ENCODE assay signal across 1 cellular context in the genomic region with DNA sequence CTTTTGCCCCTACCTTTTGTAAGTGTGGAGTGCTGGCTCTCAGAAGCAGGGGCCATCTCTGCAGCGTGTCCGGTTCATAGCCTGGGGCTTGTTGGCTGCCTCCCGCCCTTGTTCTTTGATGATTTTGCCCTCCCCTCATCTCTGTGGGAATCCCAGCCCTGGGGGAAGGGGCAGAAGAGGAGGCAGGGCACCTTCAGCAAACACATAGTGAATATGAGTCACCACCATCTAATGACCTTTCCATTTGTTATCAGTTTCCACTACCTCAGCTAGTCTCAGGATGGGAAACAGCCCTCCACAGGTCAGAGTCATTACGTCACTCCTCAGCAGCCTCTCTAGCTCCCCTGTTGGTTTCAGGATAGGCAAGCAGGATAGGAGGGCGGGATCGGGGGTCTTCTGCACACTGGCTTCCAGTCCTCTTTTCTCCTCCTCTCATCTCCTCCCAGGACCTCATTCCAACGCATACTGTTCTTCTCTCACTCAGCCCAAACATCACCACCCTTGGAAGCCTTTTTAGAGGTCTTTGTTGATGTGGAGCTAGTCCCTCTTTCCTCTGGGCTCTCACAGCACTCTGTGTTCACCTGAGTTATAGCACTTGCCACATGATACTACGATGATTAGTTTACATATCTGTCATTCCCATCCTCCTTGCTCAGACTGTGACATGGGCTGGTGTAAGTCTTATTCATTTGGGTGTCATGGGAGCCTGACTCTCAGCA.
A peak's percentile ranks its signal among the peaks of the same experiment; 100 is the strongest.
TF ChIP-seq lines count a peak whose summit lies in the region.

No MANE protein-coding gene starts in this region.

TF ChIP-seq in HepG2, 621 proteins besides CTCF, POLR2A, EP300 and RAD21 (continued from another document and continues in another):
- TF ChIP-seq, protein P1, sequence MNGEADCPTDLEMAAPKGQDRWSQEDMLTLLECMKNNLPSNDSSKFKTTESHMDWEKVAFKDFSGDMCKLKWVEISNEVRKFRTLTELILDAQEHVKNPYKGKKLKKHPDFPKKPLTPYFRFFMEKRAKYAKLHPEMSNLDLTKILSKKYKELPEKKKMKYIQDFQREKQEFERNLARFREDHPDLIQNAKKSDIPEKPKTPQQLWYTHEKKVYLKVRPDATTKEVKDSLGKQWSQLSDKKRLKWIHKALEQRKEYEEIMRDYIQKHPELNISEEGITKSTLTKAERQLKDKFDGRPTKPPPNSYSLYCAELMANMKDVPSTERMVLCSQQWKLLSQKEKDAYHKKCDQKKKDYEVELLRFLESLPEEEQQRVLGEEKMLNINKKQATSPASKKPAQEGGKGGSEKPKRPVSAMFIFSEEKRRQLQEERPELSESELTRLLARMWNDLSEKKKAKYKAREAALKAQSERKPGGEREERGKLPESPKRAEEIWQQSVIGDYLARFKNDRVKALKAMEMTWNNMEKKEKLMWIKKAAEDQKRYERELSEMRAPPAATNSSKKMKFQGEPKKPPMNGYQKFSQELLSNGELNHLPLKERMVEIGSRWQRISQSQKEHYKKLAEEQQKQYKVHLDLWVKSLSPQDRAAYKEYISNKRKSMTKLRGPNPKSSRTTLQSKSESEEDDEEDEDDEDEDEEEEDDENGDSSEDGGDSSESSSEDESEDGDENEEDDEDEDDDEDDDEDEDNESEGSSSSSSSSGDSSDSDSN (CRISPR knock-in tag; IDR thresholded peaks at IDR 0.05) = no peak
- no peak for TF ChIP-seq FOXP1 (IDR thresholded peaks at IDR 0.05)
- TF ChIP-seq FOXP1 (CRISPR knock-in tag; IDR thresholded peaks at IDR 0.05) = peak; percentile 65
- no peak for TF ChIP-seq ATAD3A (CRISPR knock-in tag; IDR thresholded peaks at IDR 0.05)
- no peak for TF ChIP-seq JARID2 (CRISPR knock-in tag; IDR thresholded peaks at IDR 0.05; ENCODE audit: insufficient replicate concordance)
- TF ChIP-seq, protein P2, sequence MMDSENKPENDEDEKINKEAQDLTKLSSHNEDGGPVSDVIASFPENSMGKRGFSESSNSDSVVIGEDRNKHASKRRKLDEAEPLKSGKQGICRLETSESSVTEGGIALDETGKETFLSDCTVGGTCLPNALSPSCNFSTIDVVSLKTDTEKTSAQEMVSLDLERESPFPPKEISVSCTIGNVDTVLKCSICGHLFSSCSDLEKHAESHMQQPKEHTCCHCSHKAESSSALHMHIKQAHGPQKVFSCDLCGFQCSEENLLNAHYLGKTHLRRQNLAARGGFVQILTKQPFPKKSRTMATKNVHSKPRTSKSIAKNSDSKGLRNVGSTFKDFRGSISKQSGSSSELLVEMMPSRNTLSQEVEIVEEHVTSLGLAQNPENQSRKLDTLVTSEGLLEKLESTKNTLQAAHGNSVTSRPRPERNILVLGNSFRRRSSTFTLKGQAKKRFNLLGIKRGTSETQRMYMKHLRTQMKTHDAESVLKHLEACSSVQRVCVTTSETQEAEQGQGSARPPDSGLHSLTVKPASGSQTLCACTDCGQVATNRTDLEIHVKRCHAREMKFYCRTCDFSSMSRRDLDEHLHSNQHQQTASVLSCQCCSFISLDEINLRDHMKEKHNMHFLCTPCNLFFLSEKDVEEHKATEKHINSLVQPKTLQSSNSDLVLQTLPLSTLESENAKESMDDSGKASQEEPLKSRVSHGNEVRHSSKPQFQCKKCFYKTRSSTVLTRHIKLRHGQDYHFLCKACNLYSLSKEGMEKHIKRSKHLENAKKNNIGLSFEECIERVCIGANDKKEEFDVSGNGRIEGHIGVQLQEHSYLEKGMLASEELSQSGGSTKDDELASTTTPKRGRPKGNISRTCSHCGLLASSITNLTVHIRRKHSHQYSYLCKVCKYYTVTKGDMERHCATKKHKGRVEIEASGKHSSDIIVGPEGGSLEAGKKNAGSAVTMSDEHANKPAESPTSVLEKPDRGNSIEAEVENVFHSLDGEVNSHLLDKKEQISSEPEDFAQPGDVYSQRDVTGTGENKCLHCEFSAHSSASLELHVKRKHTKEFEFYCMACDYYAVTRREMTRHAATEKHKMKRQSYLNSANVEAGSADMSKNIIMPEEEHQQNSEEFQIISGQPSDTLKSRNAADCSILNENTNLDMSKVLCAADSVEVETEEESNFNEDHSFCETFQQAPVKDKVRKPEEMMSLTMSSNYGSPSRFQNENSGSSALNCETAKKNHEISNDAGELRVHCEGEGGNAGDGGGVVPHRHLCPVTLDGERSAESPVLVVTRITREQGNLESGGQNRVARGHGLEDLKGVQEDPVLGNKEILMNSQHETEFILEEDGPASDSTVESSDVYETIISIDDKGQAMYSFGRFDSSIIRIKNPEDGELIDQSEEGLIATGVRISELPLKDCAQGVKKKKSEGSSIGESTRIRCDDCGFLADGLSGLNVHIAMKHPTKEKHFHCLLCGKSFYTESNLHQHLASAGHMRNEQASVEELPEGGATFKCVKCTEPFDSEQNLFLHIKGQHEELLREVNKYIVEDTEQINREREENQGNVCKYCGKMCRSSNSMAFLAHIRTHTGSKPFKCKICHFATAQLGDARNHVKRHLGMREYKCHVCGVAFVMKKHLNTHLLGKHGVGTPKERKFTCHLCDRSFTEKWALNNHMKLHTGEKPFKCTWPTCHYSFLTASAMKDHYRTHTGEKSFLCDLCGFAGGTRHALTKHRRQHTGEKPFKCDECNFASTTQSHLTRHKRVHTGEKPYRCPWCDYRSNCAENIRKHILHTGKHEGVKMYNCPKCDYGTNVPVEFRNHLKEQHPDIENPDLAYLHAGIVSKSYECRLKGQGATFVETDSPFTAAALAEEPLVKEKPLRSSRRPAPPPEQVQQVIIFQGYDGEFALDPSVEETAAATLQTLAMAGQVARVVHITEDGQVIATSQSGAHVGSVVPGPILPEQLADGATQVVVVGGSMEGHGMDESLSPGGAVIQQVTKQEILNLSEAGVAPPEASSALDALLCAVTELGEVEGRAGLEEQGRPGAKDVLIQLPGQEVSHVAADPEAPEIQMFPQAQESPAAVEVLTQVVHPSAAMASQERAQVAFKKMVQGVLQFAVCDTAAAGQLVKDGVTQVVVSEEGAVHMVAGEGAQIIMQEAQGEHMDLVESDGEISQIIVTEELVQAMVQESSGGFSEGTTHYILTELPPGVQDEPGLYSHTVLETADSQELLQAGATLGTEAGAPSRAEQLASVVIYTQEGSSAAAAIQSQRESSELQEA (CRISPR knock-in tag; IDR thresholded peaks at IDR 0.05; ENCODE audit: not compliant biosample characterization) = no peak
- no peak for TF ChIP-seq NBN (conservative IDR thresholded peaks at IDR 0.05)
- no peak for TF ChIP-seq NR1H2 (CRISPR knock-in tag; IDR thresholded peaks at IDR 0.05; ENCODE audit: borderline replicate concordance, low read depth)
- TF ChIP-seq ZNF883 (CRISPR knock-in tag; IDR thresholded peaks at IDR 0.05; ENCODE audit: not compliant biosample characterization) = no peak
- TF ChIP-seq ZNF530 (CRISPR knock-in tag; IDR thresholded peaks at IDR 0.05; ENCODE audit: low read depth) = no peak
- TF ChIP-seq CEBPB (IDR thresholded peaks at IDR 0.05; ENCODE audit: borderline replicate concordance, low read depth, low read length) = peak; percentile 71; the same call in 1 of the 2 replicates
- TF ChIP-seq ZNF510 (CRISPR knock-in tag; IDR thresholded peaks at IDR 0.05; ENCODE audit: low read depth) = no peak
- TF ChIP-seq MYNN (CRISPR knock-in tag; IDR thresholded peaks at IDR 0.05; ENCODE audit: low read depth) = no peak
- TF ChIP-seq NFE2 (CRISPR knock-in tag; IDR thresholded peaks at IDR 0.05) = no peak
- TF ChIP-seq NFKBIZ (CRISPR knock-in tag; IDR thresholded peaks at IDR 0.05) = peak; percentile 76; the same call in 1 of the 2 replicates
- no peak for TF ChIP-seq ZNF44 (CRISPR knock-in tag; IDR thresholded peaks at IDR 0.05)
- no peak for TF ChIP-seq GTF3A (CRISPR knock-in tag; conservative IDR thresholded peaks at IDR 0.05)
- TF ChIP-seq ZNF567 (CRISPR knock-in tag; IDR thresholded peaks at IDR 0.05; ENCODE audit: borderline replicate concordance) = no peak
- TF ChIP-seq MNT (IDR thresholded peaks at IDR 0.05) = no peak
- TF ChIP-seq HIVEP1 (CRISPR knock-in tag; IDR thresholded peaks at IDR 0.05) = peak; percentile 98
- TF ChIP-seq, protein P3, sequence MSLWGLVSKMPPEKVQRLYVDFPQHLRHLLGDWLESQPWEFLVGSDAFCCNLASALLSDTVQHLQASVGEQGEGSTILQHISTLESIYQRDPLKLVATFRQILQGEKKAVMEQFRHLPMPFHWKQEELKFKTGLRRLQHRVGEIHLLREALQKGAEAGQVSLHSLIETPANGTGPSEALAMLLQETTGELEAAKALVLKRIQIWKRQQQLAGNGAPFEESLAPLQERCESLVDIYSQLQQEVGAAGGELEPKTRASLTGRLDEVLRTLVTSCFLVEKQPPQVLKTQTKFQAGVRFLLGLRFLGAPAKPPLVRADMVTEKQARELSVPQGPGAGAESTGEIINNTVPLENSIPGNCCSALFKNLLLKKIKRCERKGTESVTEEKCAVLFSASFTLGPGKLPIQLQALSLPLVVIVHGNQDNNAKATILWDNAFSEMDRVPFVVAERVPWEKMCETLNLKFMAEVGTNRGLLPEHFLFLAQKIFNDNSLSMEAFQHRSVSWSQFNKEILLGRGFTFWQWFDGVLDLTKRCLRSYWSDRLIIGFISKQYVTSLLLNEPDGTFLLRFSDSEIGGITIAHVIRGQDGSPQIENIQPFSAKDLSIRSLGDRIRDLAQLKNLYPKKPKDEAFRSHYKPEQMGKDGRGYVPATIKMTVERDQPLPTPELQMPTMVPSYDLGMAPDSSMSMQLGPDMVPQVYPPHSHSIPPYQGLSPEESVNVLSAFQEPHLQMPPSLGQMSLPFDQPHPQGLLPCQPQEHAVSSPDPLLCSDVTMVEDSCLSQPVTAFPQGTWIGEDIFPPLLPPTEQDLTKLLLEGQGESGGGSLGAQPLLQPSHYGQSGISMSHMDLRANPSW (CRISPR knock-in tag; IDR thresholded peaks at IDR 0.05; ENCODE audit: borderline replicate concordance) = no peak
- TF ChIP-seq ZNF781 (CRISPR knock-in tag; IDR thresholded peaks at IDR 0.05; ENCODE audit: borderline replicate concordance, not compliant biosample characterization) = no peak
- no peak for TF ChIP-seq ZSCAN20 (CRISPR knock-in tag; IDR thresholded peaks at IDR 0.05; ENCODE audit: borderline replicate concordance)
- peak; percentile 85 for TF ChIP-seq ZFP90 (CRISPR knock-in tag; IDR thresholded peaks at IDR 0.05; ENCODE audit: borderline replicate concordance)
- TF ChIP-seq ZNF891 (CRISPR knock-in tag; IDR thresholded peaks at IDR 0.05) = no peak; the same call in 1 of the 2 replicates
- TF ChIP-seq HNRNPL (IDR thresholded peaks at IDR 0.05; ENCODE audit: low read depth, low read length) = no peak
- 0 out of 2 replicates have a peak, but pooled peaks have one; percentile 68 for TF ChIP-seq ZNF556 (CRISPR knock-in tag; IDR thresholded peaks at IDR 0.05; ENCODE audit: borderline replicate concordance)
- peak; percentile 29; the same call in 1 of the 2 replicates for TF ChIP-seq ZNF24 (IDR thresholded peaks at IDR 0.05)
- peak; percentile 6; the same call in 1 of the 2 replicates for TF ChIP-seq ZNF607 (CRISPR knock-in tag; IDR thresholded peaks at IDR 0.05; ENCODE audit: borderline replicate concordance)
- no peak for TF ChIP-seq SP140L (CRISPR knock-in tag; IDR thresholded peaks at IDR 0.05; ENCODE audit: borderline replicate concordance)
- TF ChIP-seq SMARCC2 (IDR thresholded peaks at IDR 0.05) = no peak
- TF ChIP-seq ZNF101 (CRISPR knock-in tag; IDR thresholded peaks at IDR 0.05; ENCODE audit: borderline replicate concordance, low read depth) = no peak
- 0 out of 2 replicates have a peak, but pooled peaks have one; percentile 50 for TF ChIP-seq ZSCAN29 (CRISPR knock-in tag; conservative IDR thresholded peaks at IDR 0.05)
- 0 out of 2 replicates have a peak, but pooled peaks have one; percentile 56 for TF ChIP-seq ZNF264 (CRISPR knock-in tag; IDR thresholded peaks at IDR 0.05)
- TF ChIP-seq NCOA5 (CRISPR knock-in tag; IDR thresholded peaks at IDR 0.05) = no peak
- no peak for TF ChIP-seq ZNF20 (CRISPR knock-in tag; IDR thresholded peaks at IDR 0.05)
- 0 out of 2 replicates have a peak, but pooled peaks have one; percentile 12 for TF ChIP-seq ZNF121 (CRISPR knock-in tag; IDR thresholded peaks at IDR 0.05)
- TF ChIP-seq, protein P4, sequence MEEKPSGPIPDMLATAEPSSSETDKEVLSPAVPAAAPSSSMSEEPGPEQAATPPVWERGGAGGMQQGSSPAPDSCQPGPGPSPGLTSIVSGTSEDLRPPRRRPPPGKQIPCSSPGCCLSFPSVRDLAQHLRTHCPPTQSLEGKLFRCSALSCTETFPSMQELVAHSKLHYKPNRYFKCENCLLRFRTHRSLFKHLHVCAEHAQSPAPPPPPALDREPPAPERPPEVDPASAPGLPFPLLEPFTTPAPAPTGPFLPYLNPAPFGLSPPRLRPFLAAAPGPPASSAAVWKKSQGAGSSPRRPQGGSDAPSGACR (CRISPR knock-in tag; IDR thresholded peaks at IDR 0.05) = no peak
- no peak for TF ChIP-seq NR0B2 (CRISPR knock-in tag; IDR thresholded peaks at IDR 0.05)
- 0 out of 2 replicates have a peak, but pooled peaks have one; percentile 22 for TF ChIP-seq ZFP1 (CRISPR knock-in tag; IDR thresholded peaks at IDR 0.05)
- peak; percentile 51; the same call in 1 of the 2 replicates for TF ChIP-seq THAP11 (CRISPR knock-in tag; IDR thresholded peaks at IDR 0.05)
- TF ChIP-seq ASH2L (IDR thresholded peaks at IDR 0.05; ENCODE audit: insufficient read length, low read depth, low read length) = peak; percentile 42
- TF ChIP-seq FOXA1 (IDR thresholded peaks at IDR 0.05) = no peak
- peak; percentile 84 for TF ChIP-seq FOXA1 (CRISPR knock-in tag; IDR thresholded peaks at IDR 0.05)
- no peak for TF ChIP-seq ISX (CRISPR knock-in tag; conservative IDR thresholded peaks at IDR 0.05)
- no peak for TF ChIP-seq FUBP1 (CRISPR knock-in tag; IDR thresholded peaks at IDR 0.05; ENCODE audit: borderline replicate concordance)
